8 cellular contexts compared by ENCODE assay signal in genomic region chr2:26346454-26347053, GRCh38. TPM values are rescaled to one million over a fixed set of nuclear protein-coding genes. Genes with fewer than 3 reads are reported as not detected.
DNase-seq lines count a peak whose midpoint lies in the region; ATAC-seq and TF ChIP-seq lines count a peak whose summit lies in the region.

Gene ADGRF3, minus strand, starts transcription at chr2:26346789. Its CDS starts 555 bp downstream, at chr2:26346234.

- peaks cover 25% of the 10 kb centered on the region for H3K4me1 Mint-ChIP-seq in activated CD4-positive, alpha-beta T cell treated with anti-CD3 and anti-CD28 coated beads, Interleukin-2, amount 10 ng/mL, durations not matched to agents 24 days and 14 days
- H3K4me1 Mint-ChIP-seq in dendritic cell treated with granulocyte-macrophage colony-stimulating factor and Interleukin-4, amounts not matched to agents 40 ng/mL and 50 ng/mL, for 4 days (ENCODE audit: low read depth), result peaks cover 25% of the 10 kb centered on the region

- peak within 1 kb of the TSS; percentile 96 for H3K4me3 Mint-ChIP-seq in activated CD4-positive, alpha-beta T cell treated with anti-CD3 and anti-CD28 coated beads, Interleukin-2, amount 10 ng/mL, durations not matched to agents 24 days and 14 days
- H3K4me3 Mint-ChIP-seq in dendritic cell treated with granulocyte-macrophage colony-stimulating factor and Interleukin-4, amounts not matched to agents 40 ng/mL and 50 ng/mL, for 4 days, result peak within 1 kb of the TSS; percentile 89

- peak; percentile 28 for ATAC-seq in GM21576 (IDR thresholded peaks at IDR 0.05; ENCODE audit: unreplicated experiment)
- no peak for ATAC-seq in GM18907 (IDR thresholded peaks at IDR 0.05; ENCODE audit: unreplicated experiment)

- no peak for TF ChIP-seq CTCF in liver (IDR thresholded peaks at IDR 0.05; ENCODE audit: low read depth, low read length, missing input control)

- peak within 1 kb of the TSS; percentile 81 to 98 (median 81) for H3K4me3 ChIP-seq in liver (ENCODE audit: low read depth in 1 of 3, low read length in 3 of 3)

- TF ChIP-seq RAD21 in liver (IDR thresholded peaks at IDR 0.05), result peak in 1 of 2 donors; percentile 20

- peak within 1 kb of the TSS; percentile 89 to 97 for H3K27ac ChIP-seq in liver (ENCODE audit: low read depth in 1 of 2, low read length in 2 of 2)

- peak within 1 kb of the TSS; percentile 96 for H3K27ac Mint-ChIP-seq in activated CD4-positive, alpha-beta T cell treated with anti-CD3 and anti-CD28 coated beads, Interleukin-2, amount 10 ng/mL, durations not matched to agents 24 days and 14 days
- H3K27ac Mint-ChIP-seq in dendritic cell treated with granulocyte-macrophage colony-stimulating factor and Interleukin-4, amounts not matched to agents 40 ng/mL and 50 ng/mL, for 4 days, result peak within 1 kb of the TSS; percentile 93

- no peaks in the 10 kb centered on the region for H3K36me3 ChIP-seq in liver (ENCODE audit: control insufficient read depth in 4 of 4, insufficient read depth in 3 of 4, low read depth in 1 of 4, low read length in 3 of 4)

- H3K4me1 ChIP-seq in liver (ENCODE audit: control insufficient read depth in 4 of 4, insufficient read depth in 4 of 4, low read length in 3 of 4), result peaks cover 6 to 23% (median 12%) of the 10 kb centered on the region in 4 donors

- no peaks in the 10 kb centered on the region for H3K9me3 ChIP-seq in liver (ENCODE audit: control insufficient read depth in 4 of 4, low read length in 3 of 4)

- no peaks in the 10 kb centered on the region for H3K27me3 Mint-ChIP-seq in activated CD4-positive, alpha-beta T cell treated with anti-CD3 and anti-CD28 coated beads, Interleukin-2, amount 10 ng/mL, durations not matched to agents 24 days and 14 days
- H3K27me3 Mint-ChIP-seq in dendritic cell treated with granulocyte-macrophage colony-stimulating factor and Interleukin-4, amounts not matched to agents 40 ng/mL and 50 ng/mL, for 4 days, result no peaks in the 10 kb centered on the region

- intact Hi-C loops in activated CD4-positive, alpha-beta T cell treated with anti-CD3 and anti-CD28 coated beads, Interleukin-2, amount 10 ng/mL, durations not matched to agents 24 days and 14 days (cut with micrococcal nuclease), result loop anchor here (1.0 to 10.0 kb wide), 5 partner anchors 9 to 469 kb away; partner anchors contain the start of genes ASXL2, HADHA and HADHB
- intact Hi-C loops in dendritic cell treated with granulocyte-macrophage colony-stimulating factor and Interleukin-4, amounts not matched to agents 40 ng/mL and 50 ng/mL, for 4 days (cut with micrococcal nuclease), result loop anchor here (5.0 to 10.0 kb wide), 2 partner anchors 104 to 472 kb away; partner anchors contain the start of genes ASXL2, HADHA and HADHB

- H3K36me3 Mint-ChIP-seq in activated CD4-positive, alpha-beta T cell treated with anti-CD3 and anti-CD28 coated beads, Interleukin-2, amount 10 ng/mL, durations not matched to agents 24 days and 14 days (ENCODE audit: low read depth), result peaks cover 17% of the 10 kb centered on the region
- H3K36me3 Mint-ChIP-seq in dendritic cell treated with granulocyte-macrophage colony-stimulating factor and Interleukin-4, amounts not matched to agents 40 ng/mL and 50 ng/mL, for 4 days (ENCODE audit: low read depth), result peaks cover 14% of the 10 kb centered on the region

- under 1% methylated on average over 28 of the region's 28 CpGs for WGBS in liver

- in situ Hi-C loops in ACHN (cut with HindIII; ENCODE audit: low pct_ligation_motif_present, low pct_unique_long_range_greater_than_20kb, low sequenced_read_pairs), result no loop called here

- DNase-seq in ACHN (peak; percentile 54), NCI-H510A treated with DMSO at 0.1 percent for 48 hours (lab: John Stamatoyannopoulos, UW) (peak; percentile 34)
- DNase-seq in activated CD4-positive, alpha-beta T cell treated with anti-CD3 and anti-CD28 coated beads, Interleukin-2, amount 10 ng/mL, durations not matched to agents 24 days and 14 days, result peak; percentile 91
- DNase-seq in stimulated activated CD4-positive, alpha-beta T cell treated with anti-CD3 and anti-CD28 coated beads, Interleukin-4, amount 100 ng/mL, for 4 hours, result peak; percentile 48 to 67

- H3K9me3 Mint-ChIP-seq in activated CD4-positive, alpha-beta T cell treated with anti-CD3 and anti-CD28 coated beads, Interleukin-2, amount 10 ng/mL, durations not matched to agents 24 days and 14 days, result no peaks in the 10 kb centered on the region
- H3K9me3 Mint-ChIP-seq in dendritic cell treated with granulocyte-macrophage colony-stimulating factor and Interleukin-4, amounts not matched to agents 40 ng/mL and 50 ng/mL, for 4 days, result no peaks in the 10 kb centered on the region

- peak within 1 kb of the TSS; percentile 96 to 98 for H3K9ac ChIP-seq in liver (ENCODE audit: low read depth in 1 of 2, low read length in 2 of 2)

- H3K27me3 ChIP-seq in liver (ENCODE audit: control insufficient read depth in 4 of 4, insufficient read depth in 4 of 4, low read length in 3 of 4), result no peaks in the 10 kb centered on the region

TF ChIP-seq in liver, 16 proteins besides CTCF, POLR2A, EP300 and RAD21:
- TF ChIP-seq, protein P1, sequence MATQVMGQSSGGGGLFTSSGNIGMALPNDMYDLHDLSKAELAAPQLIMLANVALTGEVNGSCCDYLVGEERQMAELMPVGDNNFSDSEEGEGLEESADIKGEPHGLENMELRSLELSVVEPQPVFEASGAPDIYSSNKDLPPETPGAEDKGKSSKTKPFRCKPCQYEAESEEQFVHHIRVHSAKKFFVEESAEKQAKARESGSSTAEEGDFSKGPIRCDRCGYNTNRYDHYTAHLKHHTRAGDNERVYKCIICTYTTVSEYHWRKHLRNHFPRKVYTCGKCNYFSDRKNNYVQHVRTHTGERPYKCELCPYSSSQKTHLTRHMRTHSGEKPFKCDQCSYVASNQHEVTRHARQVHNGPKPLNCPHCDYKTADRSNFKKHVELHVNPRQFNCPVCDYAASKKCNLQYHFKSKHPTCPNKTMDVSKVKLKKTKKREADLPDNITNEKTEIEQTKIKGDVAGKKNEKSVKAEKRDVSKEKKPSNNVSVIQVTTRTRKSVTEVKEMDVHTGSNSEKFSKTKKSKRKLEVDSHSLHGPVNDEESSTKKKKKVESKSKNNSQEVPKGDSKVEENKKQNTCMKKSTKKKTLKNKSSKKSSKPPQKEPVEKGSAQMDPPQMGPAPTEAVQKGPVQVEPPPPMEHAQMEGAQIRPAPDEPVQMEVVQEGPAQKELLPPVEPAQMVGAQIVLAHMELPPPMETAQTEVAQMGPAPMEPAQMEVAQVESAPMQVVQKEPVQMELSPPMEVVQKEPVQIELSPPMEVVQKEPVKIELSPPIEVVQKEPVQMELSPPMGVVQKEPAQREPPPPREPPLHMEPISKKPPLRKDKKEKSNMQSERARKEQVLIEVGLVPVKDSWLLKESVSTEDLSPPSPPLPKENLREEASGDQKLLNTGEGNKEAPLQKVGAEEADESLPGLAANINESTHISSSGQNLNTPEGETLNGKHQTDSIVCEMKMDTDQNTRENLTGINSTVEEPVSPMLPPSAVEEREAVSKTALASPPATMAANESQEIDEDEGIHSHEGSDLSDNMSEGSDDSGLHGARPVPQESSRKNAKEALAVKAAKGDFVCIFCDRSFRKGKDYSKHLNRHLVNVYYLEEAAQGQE (IDR thresholded peaks at IDR 0.05), result peak; percentile 56
- TF ChIP-seq JUND (IDR thresholded peaks at IDR 0.05), result peak in 1 of 2 donors; percentile 9
- TF ChIP-seq, protein P2, sequence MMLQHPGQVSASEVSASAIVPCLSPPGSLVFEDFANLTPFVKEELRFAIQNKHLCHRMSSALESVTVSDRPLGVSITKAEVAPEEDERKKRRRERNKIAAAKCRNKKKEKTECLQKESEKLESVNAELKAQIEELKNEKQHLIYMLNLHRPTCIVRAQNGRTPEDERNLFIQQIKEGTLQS (IDR thresholded peaks at IDR 0.05), result no peak
TF ChIP-seq in liver: peak in this region for 2.

RNA-seq across cellular contexts. Expression of gene ADGRF3, which starts in this region (rescaled TPM):
- 3.4 and 3.5 TPM in 2 replicates for total RNA-seq in activated CD4-positive, alpha-beta T cell treated with anti-CD3 and anti-CD28 coated beads, Interleukin-2, amount 10 ng/mL, durations not matched to agents 24 days and 14 days
- total RNA-seq in liver, result under 1 TPM; 0.09 to 0.25 TPM
- under 1 TPM; 0.07 to 0.10 TPM for polyA plus RNA-seq in liver

Comparison
In these comparisons a context has a peak if more than half of its experiments do, and no peak if none do; other contexts are left out.
1. DNase-seq: peak in every context shown above with its lines; median percentile 91 in activated CD4-positive, alpha-beta T cell treated with anti-CD3 and anti-CD28 coated beads, Interleukin-2, amount 10 ng/mL, durations not matched to agents 24 days and 14 days; 58 in stimulated activated CD4-positive, alpha-beta T cell treated with anti-CD3 and anti-CD28 coated beads, Interleukin-4, amount 100 ng/mL, for 4 hours; 54 in ACHN; 34 in NCI-H510A treated with DMSO at 0.1 percent for 48 hours.